8 cellular contexts compared by ENCODE assay signal in the genomic region with DNA sequence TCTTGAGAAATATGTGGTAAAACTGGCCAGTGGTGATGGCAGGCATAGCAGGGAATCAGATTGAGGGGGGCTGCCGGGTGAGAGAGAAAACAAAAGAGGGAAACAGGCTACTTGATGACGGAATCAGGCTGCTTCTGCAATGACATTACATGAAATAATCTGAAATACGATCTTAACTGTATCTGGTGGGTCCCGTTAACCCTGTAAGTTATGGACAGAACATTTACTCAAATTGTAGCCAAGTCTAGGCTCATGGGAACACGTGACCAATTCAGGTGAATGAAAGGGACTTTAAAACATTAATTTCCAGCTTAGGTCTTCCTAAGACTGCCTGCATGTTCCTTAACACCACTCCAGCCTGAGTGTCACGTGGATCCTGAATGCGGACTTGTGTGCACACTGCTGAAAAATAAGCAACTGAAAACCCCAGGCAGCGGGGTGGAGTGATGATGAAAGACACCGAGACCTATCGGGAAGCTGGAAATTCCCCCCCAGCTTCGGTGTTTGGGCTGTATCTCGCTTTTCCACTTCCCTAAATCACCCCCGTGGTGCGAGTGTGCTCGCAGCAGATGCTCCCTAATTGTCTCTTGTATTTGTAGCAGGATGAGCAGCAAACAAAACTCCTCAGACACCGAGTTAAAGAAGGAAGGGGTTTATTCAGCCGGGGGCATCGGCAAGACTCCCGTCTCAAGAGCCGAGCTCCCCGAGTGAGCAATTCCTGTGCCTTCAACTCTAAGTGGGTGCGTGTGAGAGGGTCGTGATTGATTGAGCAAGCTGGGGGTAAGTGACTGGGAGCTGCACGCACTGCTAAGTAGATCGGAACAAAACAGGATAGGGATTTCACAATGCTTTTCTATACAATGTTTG.
A peak's percentile ranks its signal among the peaks of the same experiment; 100 is the strongest.
DNase-seq lines count a peak whose midpoint lies in the region; ATAC-seq and TF ChIP-seq lines count a peak whose summit lies in the region.

No MANE protein-coding gene starts in this region.

- intact Hi-C loops in left lung (cut with DNase I) (no loop called here), upper lobe of right lung (cut with DNase I) (no loop called here)

- ATAC-seq in activated CD8-positive, alpha-beta T cell treated with anti-CD3 and anti-CD28 coated beads, Interleukin-2, amount 10 ng/mL, durations not matched to agents 7 days and 5 days: no peak
- ATAC-seq in left lung: peak; percentile 85
- ATAC-seq in upper lobe of right lung: peak; percentile 72
- ATAC-seq in HG03196 (IDR thresholded peaks at IDR 0.05; ENCODE audit: unreplicated experiment): no peak

- H3K36me3 ChIP-seq in left lung: no peaks in the 10 kb centered on the region
- H3K36me3 ChIP-seq in upper lobe of right lung: no peaks in the 10 kb centered on the region

- peaks cover 48% of the 10 kb centered on the region for H3K27me3 Mint-ChIP-seq in activated naive CD4-positive, alpha-beta T cell treated with anti-CD3 and anti-CD28 coated beads, Interleukin-2, amount 50 U/mL, for 24 hours
- peaks cover 68% of the 10 kb centered on the region for H3K27me3 Mint-ChIP-seq in activated CD8-positive, alpha-beta T cell treated with anti-CD3 and anti-CD28 coated beads, Interleukin-2, amount 10 ng/mL, durations not matched to agents 7 days and 5 days (ENCODE audit: low read depth)

- H3K9me3 Mint-ChIP-seq in activated naive CD4-positive, alpha-beta T cell treated with anti-CD3 and anti-CD28 coated beads, Interleukin-2, amount 50 U/mL, for 24 hours: no peaks in the 10 kb centered on the region
- H3K9me3 Mint-ChIP-seq in activated CD8-positive, alpha-beta T cell treated with anti-CD3 and anti-CD28 coated beads, Interleukin-2, amount 10 ng/mL, durations not matched to agents 7 days and 5 days (ENCODE audit: insufficient read depth): no peaks in the 10 kb centered on the region

- H3K4me1 ChIP-seq in left lung (peaks cover 7 to 37% of the 10 kb centered on the region in 2 donors), upper lobe of right lung (peaks cover 20% of the 10 kb centered on the region)

- H3K4me3 Mint-ChIP-seq in activated naive CD4-positive, alpha-beta T cell treated with anti-CD3 and anti-CD28 coated beads, Interleukin-2, amount 50 U/mL, for 24 hours: peak overlapping the region; percentile 63
- H3K4me3 Mint-ChIP-seq in activated CD8-positive, alpha-beta T cell treated with anti-CD3 and anti-CD28 coated beads, Interleukin-2, amount 10 ng/mL, durations not matched to agents 7 days and 5 days: peak overlapping the region; percentile 0

- H3K27ac ChIP-seq in left lung (peak overlapping the region in 1 of 2 donors; percentile 70), upper lobe of right lung (no peak overlapping the region)

- CTCF ChIA-PET in activated CD8-positive, alpha-beta T cell treated with anti-CD3 and anti-CD28 coated beads, Interleukin-2, amount 10 ng/mL, durations not matched to agents 7 days and 5 days (lab: Charles Lee): interaction anchor here (0.9 to 1.2 kb wide), 2 partner anchors 35 to 43 kb away, joined by 3 read pairs; no protein-coding TSS in a partner anchor

- POLR2A ChIA-PET in activated CD8-positive, alpha-beta T cell treated with anti-CD3 and anti-CD28 coated beads, Interleukin-2, amount 10 ng/mL, durations not matched to agents 7 days and 5 days (lab: Charles Lee): interaction anchor here (0.7 kb wide), 2 partner anchors 14 to 1079 kb away, joined by 3 to 4 read pairs; no protein-coding TSS in a partner anchor

- peaks cover 2% of the 10 kb centered on the region for H3K36me3 Mint-ChIP-seq in activated naive CD4-positive, alpha-beta T cell treated with anti-CD3 and anti-CD28 coated beads, Interleukin-2, amount 50 U/mL, for 24 hours
- no peaks in the 10 kb centered on the region for H3K36me3 Mint-ChIP-seq in activated CD8-positive, alpha-beta T cell treated with anti-CD3 and anti-CD28 coated beads, Interleukin-2, amount 10 ng/mL, durations not matched to agents 7 days and 5 days (ENCODE audit: low read depth)

- peak in 1 of 2 donors; percentile 12 for TF ChIP-seq CTCF in left lung (IDR thresholded peaks at IDR 0.05)
- TF ChIP-seq CTCF in upper lobe of right lung (IDR thresholded peaks at IDR 0.05): no peak

- H3K4me1 Mint-ChIP-seq in activated naive CD4-positive, alpha-beta T cell treated with anti-CD3 and anti-CD28 coated beads, Interleukin-2, amount 50 U/mL, for 24 hours: peaks cover 30% of the 10 kb centered on the region
- H3K4me1 Mint-ChIP-seq in activated CD8-positive, alpha-beta T cell treated with anti-CD3 and anti-CD28 coated beads, Interleukin-2, amount 10 ng/mL, durations not matched to agents 7 days and 5 days (ENCODE audit: low read depth): peaks cover 25% of the 10 kb centered on the region

- no peak overlapping the region for H3K27ac Mint-ChIP-seq in activated naive CD4-positive, alpha-beta T cell treated with anti-CD3 and anti-CD28 coated beads, Interleukin-2, amount 50 U/mL, for 24 hours
- H3K27ac Mint-ChIP-seq in activated CD8-positive, alpha-beta T cell treated with anti-CD3 and anti-CD28 coated beads, Interleukin-2, amount 10 ng/mL, durations not matched to agents 7 days and 5 days: no peak overlapping the region

- H3K4me3 ChIP-seq in left lung (peak overlapping the region in 1 of 2 donors; percentile 41), upper lobe of right lung (peak overlapping the region; percentile 15)

- peaks cover 46 to 55% of the 10 kb centered on the region in 2 donors for H3K27me3 ChIP-seq in left lung
- H3K27me3 ChIP-seq in upper lobe of right lung: peaks cover 44% of the 10 kb centered on the region

- no peaks in the 10 kb centered on the region for H3K9me3 ChIP-seq in left lung
- no peaks in the 10 kb centered on the region for H3K9me3 ChIP-seq in upper lobe of right lung

- DNase-seq in activated naive CD4-positive, alpha-beta T cell treated with anti-CD3 and anti-CD28 coated beads, Interleukin-2, amount 50 U/mL, for 16 hours: no peak
- no peak for DNase-seq in activated CD8-positive, alpha-beta T cell treated with anti-CD3 and anti-CD28 coated beads, Interleukin-2, amount 10 ng/mL, durations not matched to agents 7 days and 5 days
- peak in 1 of 2 donors; percentile 80 for DNase-seq in left lung
- no peak for DNase-seq in upper lobe of right lung
- no peak for DNase-seq in globus pallidus (ENCODE audit: low spot score)
- DNase-seq in NCI-H128 (lab: John Stamatoyannopoulos, UW; ENCODE audit: unreplicated experiment): no peak

Comparison
In these comparisons a context has a peak if more than half of its experiments do, and no peak if none do; other contexts are left out.
1. ATAC-seq: peak in left lung (single experiment) and upper lobe of right lung (single experiment); none in activated CD8-positive, alpha-beta T cell treated with anti-CD3 and anti-CD28 coated beads, Interleukin-2, amount 10 ng/mL, durations not matched to agents 7 days and 5 days (single experiment) and HG03196 (single experiment).